Comparison of ENCODE assay signal across 18 cellular contexts in genomic region chr6:104959453-104959858, GRCh38. TPM values are rescaled to one million over a fixed set of nuclear protein-coding genes. Genes with fewer than 3 reads are reported as not detected.
DNase-seq lines count a peak whose midpoint lies in the region; ATAC-seq and TF ChIP-seq lines count a peak whose summit lies in the region.
"Had no signal": no experiment of that assay in that cellular context is flagged by ENCODE, and none has a peak within 500 bp of the region (broad histone marks: within the 10 kb centered on the region; RNA-seq: fewer than 3 reads in every experiment).

No MANE protein-coding gene starts in this region.

- TF ChIP-seq CTCF in BE2C (IDR thresholded peaks at IDR 0.05; ENCODE audit: low read depth, low read length), result no peak
- no peak for TF ChIP-seq CTCF in VCaP (conservative IDR thresholded peaks at IDR 0.05)

- no peak overlapping the region for H4K5ac ChIP-seq in mesendoderm (ENCODE audit: low read length)

- no peaks in the 10 kb centered on the region for H3K79me1 ChIP-seq in mesendoderm (ENCODE audit: low read length)

- H2BK120ac ChIP-seq in mesendoderm (ENCODE audit: low read depth, low read length), result no peak overlapping the region

- no peak overlapping the region for H2BK5ac ChIP-seq in mesendoderm (ENCODE audit: low read length)

- no peak overlapping the region for H3K27ac Mint-ChIP-seq in activated T-cell treated with anti-CD3 and anti-CD28 coated beads, Interleukin-2, amount 50 U/mL, for 72 hours
- no peak overlapping the region for H3K27ac Mint-ChIP-seq in activated CD4-positive, alpha-beta memory T cell treated with anti-CD3 and anti-CD28 coated beads, Interleukin-2, amount 10 ng/mL, durations not matched to agents 7 days and 5 days
- H3K27ac Mint-ChIP-seq: activated B cell treated with CpG ODN at 0.5 μM for 24 hours; activated CD8-positive, alpha-beta memory T cell treated with anti-CD3 and anti-CD28 coated beads, Interleukin-2, amount 10 ng/mL, durations not matched to agents 7 days and 5 days; T-helper 1 cell treated with Interleukin-12 subunit alpha and Interleukin-12 subunit beta and Interleukin-4 antibody, amounts not matched to agents 30 μg/mL and 1 μg/mL, for 36 hours had no signal

- H3K9me3 ChIP-seq in BE2C (no peaks in the 10 kb centered on the region), HUES48 (ENCODE audit: control insufficient read depth, insufficient read depth, low read length) (no peaks in the 10 kb centered on the region)

- H3K18ac ChIP-seq in mesendoderm (ENCODE audit: low read length), result no peak overlapping the region

- peaks cover under 1% of the 10 kb centered on the region; the same call in 1 of the 2 replicates for H3K4me1 ChIP-seq in BE2C
- H3K4me1 ChIP-seq in HUES48 (ENCODE audit: control insufficient read depth, insufficient read depth, low read length), result peaks cover 39% of the 10 kb centered on the region
- no peaks in the 10 kb centered on the region for H3K4me1 ChIP-seq in mesendoderm (ENCODE audit: control insufficient read depth, low read depth, low read length)

- peaks cover 27% of the 10 kb centered on the region for H3K36me3 ChIP-seq in BE2C
- peaks cover 19% of the 10 kb centered on the region for H3K36me3 ChIP-seq in HUES48 (ENCODE audit: control insufficient read depth, insufficient read depth, low read length)
- H3K36me3 ChIP-seq in mesendoderm (ENCODE audit: control insufficient read depth, insufficient read depth, low read length), result no peaks in the 10 kb centered on the region

- H2AK5ac ChIP-seq in mesendoderm (ENCODE audit: low read length), result no peak overlapping the region

- no peak overlapping the region for H3K4me2 ChIP-seq in mesendoderm (ENCODE audit: low read length)

- POLR2A ChIA-PET in activated CD4-positive, alpha-beta memory T cell treated with anti-CD3 and anti-CD28 coated beads, Interleukin-2, amount 10 ng/mL, durations not matched to agents 7 days and 5 days (lab: Charles Lee), result no interaction called here

- H3K56ac ChIP-seq in mesendoderm (ENCODE audit: low read length), result peak overlapping the region; percentile 66

- H3K79me2 ChIP-seq in mesendoderm (ENCODE audit: control insufficient read depth, insufficient read depth, low read length), result peaks cover 8% of the 10 kb centered on the region

- H3K9ac ChIP-seq in HUES48 (ENCODE audit: low read depth, low read length), result peak overlapping the region; percentile 99
- H3K9ac ChIP-seq in mesendoderm (ENCODE audit: low read length), result peak overlapping the region; percentile 49

- peaks cover 0 to 2% of the 10 kb centered on the region in 2 donors for H3K36me3 Mint-ChIP-seq in activated T-cell treated with anti-CD3 and anti-CD28 coated beads, Interleukin-2, amount 50 U/mL, for 72 hours (ENCODE audit: insufficient read depth in 2 of 2)
- H3K36me3 Mint-ChIP-seq in activated CD4-positive, alpha-beta memory T cell treated with anti-CD3 and anti-CD28 coated beads, Interleukin-2, amount 10 ng/mL, durations not matched to agents 7 days and 5 days (ENCODE audit: low read depth), result no peaks in the 10 kb centered on the region

- peak overlapping the region; percentile 100 for H3K27ac ChIP-seq in HUES48 (ENCODE audit: low read depth, low read length)
- peak overlapping the region; percentile 51 for H3K27ac ChIP-seq in VCaP
- H3K27ac ChIP-seq in mesendoderm (ENCODE audit: low read depth, low read length), result no peak overlapping the region
- H3K27ac ChIP-seq: skin epidermis had no signal

- peaks cover 55% of the 10 kb centered on the region for H3K27me3 Mint-ChIP-seq in activated T-cell treated with anti-CD3 and anti-CD28 coated beads, Interleukin-2, amount 50 U/mL, for 72 hours (ENCODE audit: low read depth)
- H3K27me3 Mint-ChIP-seq in activated CD4-positive, alpha-beta memory T cell treated with anti-CD3 and anti-CD28 coated beads, Interleukin-2, amount 10 ng/mL, durations not matched to agents 7 days and 5 days, result peaks cover 49% of the 10 kb centered on the region

- no peak overlapping the region for H2BK15ac ChIP-seq in mesendoderm (replicated peaks; ENCODE audit: low read depth)

- no peaks in the 10 kb centered on the region for H3K27me3 ChIP-seq in BE2C
- no peaks in the 10 kb centered on the region for H3K27me3 ChIP-seq in HUES48 (ENCODE audit: control insufficient read depth, insufficient read depth, low read length)
- H3K27me3 ChIP-seq in mesendoderm (ENCODE audit: insufficient read depth, low read length, poor library complexity), result no peaks in the 10 kb centered on the region

- CTCF ChIA-PET in activated CD4-positive, alpha-beta memory T cell treated with anti-CD3 and anti-CD28 coated beads, Interleukin-2, amount 10 ng/mL, durations not matched to agents 7 days and 5 days (lab: Charles Lee), result no interaction called here

- ATAC-seq in HG02852 (IDR thresholded peaks at IDR 0.05; ENCODE audit: unreplicated experiment), result no peak
- no peak for ATAC-seq in HG02870 (IDR thresholded peaks at IDR 0.05; ENCODE audit: unreplicated experiment)
- no peak for ATAC-seq in activated T-cell treated with anti-CD3 and anti-CD28 coated beads, Interleukin-2, amount 50 U/mL, for 72 hours (replicated peaks in 1 of 2)
- ATAC-seq: activated CD8-positive, alpha-beta memory T cell treated with anti-CD3 and anti-CD28 coated beads, Interleukin-2, amount 10 ng/mL, durations not matched to agents 7 days and 5 days had no signal

- no peak overlapping the region for H4K8ac ChIP-seq in mesendoderm (ENCODE audit: low read depth, low read length)

- H3K4me3 ChIP-seq in BE2C (ENCODE audit: low read depth, low read length) (peak overlapping the region; percentile 96), HUES48 (ENCODE audit: low read depth, low read length) (peak overlapping the region; percentile 92), mesendoderm (ENCODE audit: low read length) (no peak overlapping the region)
- H3K4me3 ChIP-seq: skin epidermis had no signal

- H3K4me1 Mint-ChIP-seq in activated T-cell treated with anti-CD3 and anti-CD28 coated beads, Interleukin-2, amount 50 U/mL, for 72 hours (ENCODE audit: low read depth), result peaks cover 17% of the 10 kb centered on the region
- H3K4me1 Mint-ChIP-seq in activated CD4-positive, alpha-beta memory T cell treated with anti-CD3 and anti-CD28 coated beads, Interleukin-2, amount 10 ng/mL, durations not matched to agents 7 days and 5 days, result peaks cover 14% of the 10 kb centered on the region

- no peak overlapping the region for H3K23ac ChIP-seq in mesendoderm (ENCODE audit: low read length)

- H3K9me3 Mint-ChIP-seq in activated T-cell treated with anti-CD3 and anti-CD28 coated beads, Interleukin-2, amount 50 U/mL, for 72 hours, result no peaks in the 10 kb centered on the region
- no peaks in the 10 kb centered on the region for H3K9me3 Mint-ChIP-seq in activated CD4-positive, alpha-beta memory T cell treated with anti-CD3 and anti-CD28 coated beads, Interleukin-2, amount 10 ng/mL, durations not matched to agents 7 days and 5 days
- H3K9me3 Mint-ChIP-seq: activated B cell treated with CpG ODN at 0.5 μM for 24 hours; T-helper 1 cell treated with Interleukin-12 subunit alpha and Interleukin-12 subunit beta and Interleukin-4 antibody, amounts not matched to agents 30 μg/mL and 1 μg/mL, for 36 hours had no signal

- no peak overlapping the region for H3K4me3 Mint-ChIP-seq in activated T-cell treated with anti-CD3 and anti-CD28 coated beads, Interleukin-2, amount 50 U/mL, for 72 hours
- H3K4me3 Mint-ChIP-seq in activated CD4-positive, alpha-beta memory T cell treated with anti-CD3 and anti-CD28 coated beads, Interleukin-2, amount 10 ng/mL, durations not matched to agents 7 days and 5 days, result no peak overlapping the region
- H3K4me3 Mint-ChIP-seq: activated B cell treated with CpG ODN at 0.5 μM for 24 hours; activated CD8-positive, alpha-beta memory T cell treated with anti-CD3 and anti-CD28 coated beads, Interleukin-2, amount 10 ng/mL, durations not matched to agents 7 days and 5 days; T-helper 1 cell treated with Interleukin-12 subunit alpha and Interleukin-12 subunit beta and Interleukin-4 antibody, amounts not matched to agents 30 μg/mL and 1 μg/mL, for 36 hours had no signal

- DNase-seq in BE2C, result no peak
- peak; percentile 28 for DNase-seq in mesendoderm
- no peak for DNase-seq in activated T-cell treated with anti-CD3 and anti-CD28 coated beads, Interleukin-2, amount 50 U/mL, for 72 hours
- no peak for DNase-seq in activated CD4-positive, alpha-beta memory T cell treated with anti-CD3 and anti-CD28 coated beads, Interleukin-2, amount 10 ng/mL, durations not matched to agents 7 days and 5 days
- DNase-seq: activated B cell treated with CpG ODN at 0.5 μM for 24 hours; activated CD8-positive, alpha-beta memory T cell treated with anti-CD3 and anti-CD28 coated beads, Interleukin-2, amount 10 ng/mL, durations not matched to agents 7 days and 5 days; activated effector memory CD4-positive, alpha-beta T cell treated with anti-CD3 and anti-CD28 coated beads, Interleukin-2, amount 50 U/mL, for 16 hours; NCI-H2029 treated with DMSO at 0.1 percent for 48 hours; stimulated activated naive CD4-positive, alpha-beta T cell treated with Interleukin-2 at 50 U/mL for 16 hours had no signal

- no peak overlapping the region for H3K4ac ChIP-seq in mesendoderm (ENCODE audit: low read depth, low read length)

RNA-seq across cellular contexts. Expression of gene LIN28B, which starts 2.5 kb away (rescaled TPM):
- 9.6 TPM for polyA plus RNA-seq in BE2C (2012; ENCODE audit: insufficient read depth, insufficient read length, low read depth)
- 71.5 TPM for polyA plus RNA-seq in mesendoderm (2013, experiment 1 of 2)
- 69.1 TPM for polyA plus RNA-seq in mesendoderm (2013, experiment 2 of 2)
- total RNA-seq in activated T-cell treated with anti-CD3 and anti-CD28 coated beads, Interleukin-2, amount 50 U/mL, for 72 hours, result not detected
- total RNA-seq in activated CD4-positive, alpha-beta memory T cell treated with anti-CD3 and anti-CD28 coated beads, Interleukin-2, amount 10 ng/mL, durations not matched to agents 7 days and 5 days, result not detected
- total RNA-seq: activated B cell treated with CpG ODN at 0.5 μM for 24 hours; activated CD8-positive, alpha-beta memory T cell treated with anti-CD3 and anti-CD28 coated beads, Interleukin-2, amount 10 ng/mL, durations not matched to agents 7 days and 5 days; MCF 10A; osteocyte; ureter had no signal
